ENCODE assay signal across 8 cellular contexts in the genomic region with DNA sequence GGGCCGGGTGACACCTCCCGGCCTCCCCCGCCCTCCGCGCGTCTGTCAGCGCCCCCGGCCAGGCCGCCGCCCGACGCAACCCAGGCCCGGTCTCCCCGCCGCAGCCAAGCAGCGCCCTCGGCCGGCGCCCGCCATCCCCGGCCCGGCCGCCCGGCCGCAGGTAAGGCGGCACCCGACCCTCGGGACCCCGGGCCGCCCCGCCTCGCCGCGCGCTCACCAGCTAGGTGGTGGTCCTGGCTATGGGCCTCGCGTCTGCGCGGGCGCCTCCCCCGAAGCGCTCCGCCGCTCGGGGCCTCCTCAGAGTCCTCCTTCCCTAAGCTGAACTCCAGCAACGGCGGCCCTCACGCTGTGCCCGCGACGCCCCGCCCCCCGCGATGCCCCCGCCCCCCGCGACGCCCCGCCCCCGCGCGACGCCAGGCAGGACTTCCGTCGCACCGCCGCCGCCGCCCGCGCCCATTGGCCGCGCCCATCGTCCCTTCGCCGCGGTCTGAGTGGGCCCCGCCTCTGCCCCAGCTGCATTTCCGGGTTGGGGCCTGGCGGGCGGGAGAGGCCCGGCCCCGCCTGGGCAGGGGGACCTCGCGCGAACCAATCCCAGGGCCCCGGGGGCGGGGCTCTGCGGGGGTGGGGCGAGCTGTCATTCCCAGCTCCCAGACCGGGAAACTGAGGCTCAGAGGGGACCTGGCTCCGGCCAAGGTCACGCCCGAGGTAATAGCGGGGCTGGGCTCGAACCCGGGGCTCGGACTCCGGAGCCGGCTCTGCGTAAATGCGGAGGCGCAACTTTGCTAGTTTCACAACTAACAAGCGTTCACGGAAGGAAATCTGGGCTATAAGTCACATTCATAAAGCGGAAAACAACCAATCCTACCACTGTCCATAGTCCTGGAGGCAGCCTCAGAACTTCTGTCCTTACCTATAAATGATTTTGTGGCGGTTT. TPM values are rescaled to one million over a fixed set of nuclear protein-coding genes. Genes with fewer than 3 reads are reported as not detected.
DNase-seq lines count a peak whose midpoint lies in the region; ATAC-seq and TF ChIP-seq lines count a peak whose summit lies in the region.

No MANE protein-coding gene starts in this region.

- H3K4me1 Mint-ChIP-seq in activated T-helper 17 cell treated with anti-CD3 and anti-CD28 coated beads, Interleukin-2, amount 50 U/mL, for 72 hours = peaks cover 10% of the 10 kb centered on the region
- H3K4me1 Mint-ChIP-seq in natural killer cell treated with Interleukin-12 subunit alpha and Interleukin-12 subunit beta and Interleukin-15 and Interleukin-18, amount 100 ng/mL, for 72 hours (ENCODE audit: low read depth in 2 of 2) = peaks cover 26 to 28% of the 10 kb centered on the region in 2 donors

- H3K4me3 ChIP-seq in LNCaP clone FGC (ENCODE audit: low read depth, low read length) (peak overlapping the region; percentile 65), fibroblast of mammary gland (ENCODE audit: control insufficient read depth, low read depth, low read length) (peak overlapping the region; percentile 71)

- peak overlapping the region; percentile 83 for H3K27ac Mint-ChIP-seq in activated T-helper 17 cell treated with anti-CD3 and anti-CD28 coated beads, Interleukin-2, amount 50 U/mL, for 72 hours
- peak overlapping the region; percentile 62 to 67 for H3K27ac Mint-ChIP-seq in natural killer cell treated with Interleukin-12 subunit alpha and Interleukin-12 subunit beta and Interleukin-15 and Interleukin-18, amount 100 ng/mL, for 72 hours

- peak overlapping the region; percentile 77 for H3K4me3 Mint-ChIP-seq in activated T-helper 17 cell treated with anti-CD3 and anti-CD28 coated beads, Interleukin-2, amount 50 U/mL, for 72 hours
- H3K4me3 Mint-ChIP-seq in natural killer cell treated with Interleukin-12 subunit alpha and Interleukin-12 subunit beta and Interleukin-15 and Interleukin-18, amount 100 ng/mL, for 72 hours = peak overlapping the region; percentile 77

- H3K27me3 Mint-ChIP-seq in activated T-helper 17 cell treated with anti-CD3 and anti-CD28 coated beads, Interleukin-2, amount 50 U/mL, for 72 hours = no peaks in the 10 kb centered on the region
- H3K27me3 Mint-ChIP-seq in natural killer cell treated with Interleukin-12 subunit alpha and Interleukin-12 subunit beta and Interleukin-15 and Interleukin-18, amount 100 ng/mL, for 72 hours = no peaks in the 10 kb centered on the region

- peak; percentile 97 for DNase-seq in Daoy (ENCODE audit: low read depth)
- peak; percentile 90 for DNase-seq in H4 (ENCODE audit: low spot score)
- DNase-seq in LNCaP clone FGC (ENCODE audit: low read depth) = peak; percentile 66
- peak; percentile 91 for DNase-seq in RPMI7951 (ENCODE audit: low read depth)
- peak; percentile 84 for DNase-seq in fibroblast of mammary gland (ENCODE audit: low read depth)
- peak; percentile 97 for DNase-seq in natural killer cell treated with Interleukin-12 subunit alpha and Interleukin-12 subunit beta and Interleukin-15 and Interleukin-18, amount 100 ng/mL, for 72 hours (ENCODE audit: low spot score)
- DNase-seq in stimulated activated naive CD4-positive, alpha-beta T cell treated with Interleukin-2 at 50 U/mL for 16 hours (lab: John Stamatoyannopoulos, UW) = peak; percentile 94

- ATAC-seq in activated T-helper 17 cell treated with anti-CD3 and anti-CD28 coated beads, Interleukin-2, amount 50 U/mL, for 72 hours (replicated peaks) = peak; percentile 94
- peak; percentile 99 for ATAC-seq in natural killer cell treated with Interleukin-12 subunit alpha and Interleukin-12 subunit beta and Interleukin-15 and Interleukin-18, amount 100 ng/mL, for 72 hours

- no peaks in the 10 kb centered on the region for H3K9me3 Mint-ChIP-seq in activated T-helper 17 cell treated with anti-CD3 and anti-CD28 coated beads, Interleukin-2, amount 50 U/mL, for 72 hours
- no peaks in the 10 kb centered on the region for H3K9me3 Mint-ChIP-seq in natural killer cell treated with Interleukin-12 subunit alpha and Interleukin-12 subunit beta and Interleukin-15 and Interleukin-18, amount 100 ng/mL, for 72 hours

- no peak for TF ChIP-seq CTCF in LNCaP clone FGC (IDR thresholded peaks at IDR 0.05; ENCODE audit: control insufficient read depth, extremely low read depth, insufficient read depth)
- no peak for TF ChIP-seq CTCF in fibroblast of mammary gland (conservative IDR thresholded peaks at IDR 0.05; ENCODE audit: control insufficient read depth, insufficient read depth, low read depth, low read length)

- H3K36me3 Mint-ChIP-seq in activated T-helper 17 cell treated with anti-CD3 and anti-CD28 coated beads, Interleukin-2, amount 50 U/mL, for 72 hours (ENCODE audit: low read depth) = peaks cover 40% of the 10 kb centered on the region
- H3K36me3 Mint-ChIP-seq in natural killer cell treated with Interleukin-12 subunit alpha and Interleukin-12 subunit beta and Interleukin-15 and Interleukin-18, amount 100 ng/mL, for 72 hours = no peaks in the 10 kb centered on the region

RNA-seq across cellular contexts. Expression of a gene that starts 9.0 kb away (rescaled TPM):
- 22.9 and 27.4 TPM in 2 replicates for total RNA-seq in Daoy (2014; rRNA removed; shearing (Covaris generic))
- total RNA-seq in H4 (2014; rRNA removed; shearing (Covaris generic)) = 25.3 and 49.7 TPM in 2 replicates
- 39.7 and 55.6 TPM in 2 replicates for total RNA-seq in RPMI7951 (2014; rRNA removed; shearing (Covaris generic))
- total RNA-seq in activated T-helper 17 cell treated with anti-CD3 and anti-CD28 coated beads, Interleukin-2, amount 50 U/mL, for 72 hours = 10 to 100 TPM; 42.2 to 79.1 TPM
- 10 to 100 TPM; 46.2 to 65.0 TPM for total RNA-seq in natural killer cell treated with Interleukin-12 subunit alpha and Interleukin-12 subunit beta and Interleukin-15 and Interleukin-18, amount 100 ng/mL, for 72 hours

RNA-seq across cellular contexts. Expression of a gene that starts 46.7 kb away (rescaled TPM):
- total RNA-seq in Daoy (2014; rRNA removed; shearing (Covaris generic)) = 0.06 TPM in 1 of 2 replicates, not detected in the other
- total RNA-seq in H4 (2014; rRNA removed; shearing (Covaris generic)) = 0.02 and 0.46 TPM in 2 replicates
- total RNA-seq in RPMI7951 (2014; rRNA removed; shearing (Covaris generic)) = 0.29 and 1.1 TPM in 2 replicates
- total RNA-seq in activated T-helper 17 cell treated with anti-CD3 and anti-CD28 coated beads, Interleukin-2, amount 50 U/mL, for 72 hours = 1 to 10 TPM; 2.2 to 2.9 TPM
- 1 to 10 TPM; 1.1 to 1.4 TPM for total RNA-seq in natural killer cell treated with Interleukin-12 subunit alpha and Interleukin-12 subunit beta and Interleukin-15 and Interleukin-18, amount 100 ng/mL, for 72 hours

Comparison
In these comparisons a context has a peak if more than half of its experiments do, and no peak if none do; other contexts are left out.
1. Peak in every context shown above with its lines: DNase-seq, ATAC-seq and H3K4me3 ChIP-seq.